Comparison of ENCODE assay signal across 26 cellular contexts in the genomic region with DNA sequence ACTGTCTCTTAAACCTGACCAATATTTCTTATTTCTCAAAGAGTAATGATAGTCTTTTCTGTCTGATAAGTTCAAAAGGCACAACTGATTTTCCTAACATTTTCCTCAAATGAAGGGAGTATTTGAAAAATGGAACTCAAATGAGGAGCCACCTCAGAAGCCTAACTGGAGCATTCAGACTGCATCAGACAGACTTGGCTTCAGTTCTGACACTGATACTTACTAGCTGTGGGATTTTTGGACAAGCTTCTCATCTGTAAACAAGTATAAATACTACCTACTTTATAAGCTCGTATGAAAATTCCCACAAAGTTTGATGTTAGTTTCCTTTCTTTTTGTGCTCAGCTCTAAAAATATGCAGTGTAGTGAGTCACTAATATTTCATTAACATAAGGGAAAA.
"Had no signal": no experiment of that assay in that cellular context is flagged by ENCODE, and none has a peak within 500 bp of the region (broad histone marks: within the 10 kb centered on the region; RNA-seq: fewer than 3 reads in every experiment).

No MANE protein-coding gene starts in this region.

- H3K27me3 ChIP-seq: neutrophil, pancreas, right lobe of liver, sigmoid colon, stomach, thyroid gland, tibial nerve, upper lobe of left lung, vagina had no signal

- DNase-seq: natural killer cell; nephron progenitor cell; nucleus accumbens; pancreas; right cardiac atrium; right lobe of liver; sigmoid colon; small intestine; stimulated activated CD4-positive, alpha-beta T cell treated with anti-CD3 and anti-CD28 coated beads, Interleukin-15, amount 100 ng/mL, for 24 hours; stimulated activated CD4-positive, alpha-beta T cell treated with anti-CD3 and anti-CD28 coated beads, Interleukin-2, amount 100 ng/mL, for 24 hours; stimulated activated CD4-positive, alpha-beta T cell treated with anti-CD3 and anti-CD28 coated beads, Interleukin-2, amount 100 ng/mL, for 48 hours; stimulated activated CD4-positive, alpha-beta T cell treated with anti-CD3 and anti-CD28 coated beads, Interleukin-4, amount 100 ng/mL, for 24 hours; stimulated activated naive B cell treated with anti-CD40 and anti-IgM and Interleukin-4, amounts not matched to agents 10 μg/mL and 1 μg/mL and 100 μg/mL, for 72 hours; stimulated activated naive CD4-positive, alpha-beta T cell treated with Interleukin-2 at 50 U/mL for 16 hours; stomach; thyroid gland; trophoblast cell; upper lobe of left lung had no signal

- H3K4me3 Mint-ChIP-seq: natural killer cell; nephron progenitor cell; neural crest cell; stimulated activated effector memory CD8-positive, alpha-beta T cell treated with anti-CD3 and anti-CD28 coated beads, Interleukin-12 subunit alpha, Interleukin-12 subunit beta, amount 100 ng/mL, for 72 hours; stimulated activated naive B cell treated with anti-CD40 and anti-IgM and Interleukin-4, amounts not matched to agents 10 μg/mL and 1 μg/mL and 100 μg/mL, for 72 hours; stimulated activated naive CD8-positive, alpha-beta T cell treated with anti-CD3 and anti-CD28 coated beads, Interleukin-15, Interleukin-2, amounts not matched to agents 100 ng/mL and 50 ng/mL, for 24 hours had no signal

- H3K9me3 Mint-ChIP-seq: natural killer cell; nephron progenitor cell; neural crest cell; stimulated activated effector memory CD8-positive, alpha-beta T cell treated with anti-CD3 and anti-CD28 coated beads, Interleukin-12 subunit alpha, Interleukin-12 subunit beta, amount 100 ng/mL, for 72 hours; stimulated activated naive CD8-positive, alpha-beta T cell treated with anti-CD3 and anti-CD28 coated beads, Interleukin-15, Interleukin-2, amounts not matched to agents 100 ng/mL and 50 ng/mL, for 24 hours had no signal

- H3K4me3 ChIP-seq: pancreas, prostate gland, right lobe of liver, sigmoid colon, stomach, thoracic aorta, thyroid gland, tibial nerve, upper lobe of left lung, vagina had no signal

- H3K27ac ChIP-seq: neutrophil, pancreas, prostate gland, right lobe of liver, stomach, thoracic aorta, thyroid gland, tibial nerve, upper lobe of left lung, vagina had no signal

- H3K27ac Mint-ChIP-seq: natural killer cell; nephron progenitor cell; stimulated activated effector memory CD8-positive, alpha-beta T cell treated with anti-CD3 and anti-CD28 coated beads, Interleukin-12 subunit alpha, Interleukin-12 subunit beta, amount 100 ng/mL, for 72 hours; stimulated activated naive B cell treated with anti-CD40 and anti-IgM and Interleukin-4, amounts not matched to agents 10 μg/mL and 1 μg/mL and 100 μg/mL, for 72 hours; stimulated activated naive CD8-positive, alpha-beta T cell treated with anti-CD3 and anti-CD28 coated beads, Interleukin-15, Interleukin-2, amounts not matched to agents 100 ng/mL and 50 ng/mL, for 24 hours had no signal

- H3K36me3 Mint-ChIP-seq: natural killer cell; stimulated activated effector memory CD8-positive, alpha-beta T cell treated with anti-CD3 and anti-CD28 coated beads, Interleukin-12 subunit alpha, Interleukin-12 subunit beta, amount 100 ng/mL, for 72 hours; stimulated activated naive B cell treated with anti-CD40 and anti-IgM and Interleukin-4, amounts not matched to agents 10 μg/mL and 1 μg/mL and 100 μg/mL, for 72 hours had no signal

- ATAC-seq: natural killer cell; pancreas; right cardiac atrium; stimulated activated effector memory CD8-positive, alpha-beta T cell treated with anti-CD3 and anti-CD28 coated beads, Interleukin-12 subunit alpha, Interleukin-12 subunit beta, amount 100 ng/mL, for 72 hours; stimulated activated naive B cell treated with anti-CD40 and anti-IgM and Interleukin-4, amounts not matched to agents 10 μg/mL and 1 μg/mL and 100 μg/mL, for 72 hours had no signal

- H3K36me3 ChIP-seq: neutrophil, pancreas, prostate gland, right lobe of liver, sigmoid colon, stomach, thoracic aorta, thyroid gland, tibial nerve, upper lobe of left lung, vagina had no signal

- H3K4me1 ChIP-seq: pancreas, prostate gland, thyroid gland had no signal

- H3K4me1 Mint-ChIP-seq: natural killer cell; nephron progenitor cell; neural crest cell; stimulated activated effector memory CD8-positive, alpha-beta T cell treated with anti-CD3 and anti-CD28 coated beads, Interleukin-12 subunit alpha, Interleukin-12 subunit beta, amount 100 ng/mL, for 72 hours; stimulated activated naive B cell treated with anti-CD40 and anti-IgM and Interleukin-4, amounts not matched to agents 10 μg/mL and 1 μg/mL and 100 μg/mL, for 72 hours had no signal

- H3K9me3 ChIP-seq: neutrophil, pancreas, prostate gland, right lobe of liver, sigmoid colon, stomach, thoracic aorta, thyroid gland, tibial nerve, upper lobe of left lung, vagina had no signal
